In genomic region chr4:125722009-125722408, GRCh38 we compare ENCODE assay signal across 1 cellular context.
TF ChIP-seq lines count a peak whose summit lies in the region.

No MANE protein-coding gene starts in this region.

TF ChIP-seq in HepG2, 621 proteins besides CTCF, POLR2A, EP300 and RAD21 (continued from another document):
- TF ChIP-seq ZNF800 (CRISPR knock-in tag; IDR thresholded peaks at IDR 0.05), result no peak
